Comparison of ENCODE assay signal across 14 cellular contexts in the genomic region with DNA sequence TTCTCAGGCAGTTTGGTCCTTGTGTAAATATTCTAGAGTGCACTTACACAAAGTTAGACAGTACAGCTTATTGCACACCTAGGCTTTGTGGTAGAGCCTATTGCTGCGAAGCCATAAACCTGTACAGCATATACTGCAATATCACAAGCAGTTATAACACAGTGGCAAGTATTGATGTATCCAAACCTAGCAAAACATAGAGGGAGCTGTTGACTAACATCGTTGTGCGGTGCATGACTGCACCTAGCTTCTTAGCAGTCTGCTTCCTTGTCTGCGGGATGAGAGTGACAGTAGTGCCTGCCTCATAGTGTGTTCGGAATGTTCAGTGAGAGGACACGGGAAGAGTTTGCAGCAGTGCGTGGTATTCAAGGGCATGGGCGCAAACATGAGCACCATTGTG.
A peak's percentile ranks its signal among the peaks of the same experiment; 100 is the strongest.
DNase-seq lines count a peak whose midpoint lies in the region; ATAC-seq and TF ChIP-seq lines count a peak whose summit lies in the region.
"Had no signal": no experiment of that assay in that cellular context is flagged by ENCODE, and none has a peak within 500 bp of the region (broad histone marks: within the 10 kb centered on the region; RNA-seq: fewer than 3 reads in every experiment).

No MANE protein-coding gene starts in this region.

- BruUV-seq in PC-3 (replicated peaks; lab: Mats Ljungman, UMichigan) (no TSS peak), Calu3 (replicated peaks; lab: Mats Ljungman, UMichigan) (no TSS peak)

- peaks cover 10% of the 10 kb centered on the region for H3F3A ChIP-seq in PC-3 (ENCODE audit: low read length, unreplicated experiment)

- no peak overlapping the region for H3K27ac ChIP-seq in CD8-positive, alpha-beta memory T cell (ENCODE audit: low read depth, low read length)
- no peak overlapping the region for H3K27ac ChIP-seq in PC-3 (ENCODE audit: low read length)
- peak overlapping the region in 3 of 4 donors; percentile 11 to 76 (median 75) for H3K27ac ChIP-seq in esophagus squamous epithelium
- peak overlapping the region in 4 of 8 donors; percentile 71 to 83 (median 77) for H3K27ac ChIP-seq in spleen
- H3K27ac ChIP-seq: KMS-11 had no signal

- TF ChIP-seq CTCF in PC-3 (conservative IDR thresholded peaks at IDR 0.05; ENCODE audit: low read depth, low read length) (peak; percentile 15; the same call in 1 of the 2 replicates), esophagus squamous epithelium (IDR thresholded peaks at IDR 0.05) (no peak), Calu3 (IDR thresholded peaks at IDR 0.05; ENCODE audit: unreplicated experiment) (no peak), spleen (IDR thresholded peaks at IDR 0.05 in 8 of 11, conservative IDR thresholded peaks at IDR 0.05 in 3 of 11) (no peak)

- peaks cover 87 to 94% (median 92%) of the 10 kb centered on the region in 3 donors for H3K4me1 Mint-ChIP-seq in CD8-positive, alpha-beta memory T cell
- H3K4me1 Mint-ChIP-seq in Calu3 (ENCODE audit: low read depth, unreplicated experiment), result peaks cover 15% of the 10 kb centered on the region

- no peak for TF ChIP-seq POLR2A in esophagus squamous epithelium (IDR thresholded peaks at IDR 0.05)
- TF ChIP-seq POLR2A in spleen (IDR thresholded peaks at IDR 0.05), result no peak

- 70 to 79% methylated on average over 8 of the region's 8 CpGs for WGBS in esophagus squamous epithelium, 2 donors
- 68 to 82% (median 76%) methylated on average over 8 of the region's 8 CpGs for WGBS in spleen, 5 donors

- H3K9me3 Mint-ChIP-seq in CD8-positive, alpha-beta memory T cell, result no peaks in the 10 kb centered on the region
- no peaks in the 10 kb centered on the region for H3K9me3 Mint-ChIP-seq in Calu3 (ENCODE audit: low read depth, unreplicated experiment)
- H3K9me3 Mint-ChIP-seq: activated T-cell treated with anti-CD3 and anti-CD28 coated beads, Interleukin-2, amount 50 U/mL, for 72 hours had no signal

- H3K9ac ChIP-seq in PC-3 (ENCODE audit: low read length), result no peak overlapping the region
- H3K9ac ChIP-seq: KMS-11 had no signal

- H4K20me1 ChIP-seq in PC-3 (ENCODE audit: low read length), result peaks cover 94% of the 10 kb centered on the region

- no peak for DNase-seq in CD8-positive, alpha-beta memory T cell
- no peak for DNase-seq in PC-3
- DNase-seq in esophagus squamous epithelium (lab: John Stamatoyannopoulos, UW), result no peak
- no peak for DNase-seq in sciatic nerve (ENCODE audit: low spot score)
- DNase-seq in Calu3, result no peak
- DNase-seq in spleen, result no peak
- DNase-seq: activated T-cell treated with anti-CD3 and anti-CD28 coated beads, Interleukin-2, amount 50 U/mL, for 72 hours; COR-L47; retina; SHP77 treated with DMSO at 0.1 percent for 48 hours had no signal

- POLR2A ChIA-PET in CD8-positive, alpha-beta memory T cell (lab: Charles Lee), result no interaction called here
- POLR2A ChIA-PET in PC-3 (lab: Charles Lee; ENCODE audit: unreplicated experiment), result no interaction called here

- H3K9me2 ChIP-seq in PC-3 (replicated peaks; ENCODE audit: low read length), result no peaks in the 10 kb centered on the region

- peak overlapping the region; percentile 56 to 98 (median 96) for H3K27ac Mint-ChIP-seq in CD8-positive, alpha-beta memory T cell
- H3K27ac Mint-ChIP-seq in Calu3 (ENCODE audit: unreplicated experiment), result no peak overlapping the region

- no peaks in the 10 kb centered on the region for H3K36me3 Mint-ChIP-seq in CD8-positive, alpha-beta memory T cell
- peaks cover 15% of the 10 kb centered on the region for H3K36me3 Mint-ChIP-seq in Calu3 (ENCODE audit: insufficient read depth, unreplicated experiment)

- H2AFZ ChIP-seq in PC-3 (ENCODE audit: low read length), result no peak overlapping the region

- H3K27me3 Mint-ChIP-seq in CD8-positive, alpha-beta memory T cell, result peaks cover 0 to 1% of the 10 kb centered on the region in 2 donors
- no peaks in the 10 kb centered on the region for H3K27me3 Mint-ChIP-seq in Calu3 (ENCODE audit: unreplicated experiment)

- intact Hi-C loops in PC-3 (cut with micrococcal nuclease) (no loop called here), esophagus squamous epithelium (cut with DNase I) (no loop called here), sciatic nerve (cut with DNase I) (no loop called here), Calu3 (cut with micrococcal nuclease; ENCODE audit: unreplicated experiment) (no loop called here), spleen (cut with DNase I; ENCODE audit: low total_unique reads) (no loop called here)

- H3K4me3 Mint-ChIP-seq in CD8-positive, alpha-beta memory T cell, result peak overlapping the region in 5 of 7 donors; percentile 2 to 54 (median 39)
- H3K4me3 Mint-ChIP-seq in Calu3 (ENCODE audit: low read depth, unreplicated experiment), result no peak overlapping the region
- H3K4me3 Mint-ChIP-seq: activated T-cell treated with anti-CD3 and anti-CD28 coated beads, Interleukin-2, amount 50 U/mL, for 72 hours had no signal

- H3K4me1 ChIP-seq in CD8-positive, alpha-beta memory T cell (ENCODE audit: insufficient read depth, low read length), result peaks cover 84% of the 10 kb centered on the region
- H3K4me1 ChIP-seq in PC-3 (ENCODE audit: insufficient read depth, low read length) (peaks cover 27% of the 10 kb centered on the region), esophagus squamous epithelium (peaks cover 28 to 90% (median 37%) of the 10 kb centered on the region in 3 donors), spleen (peaks cover 40 to 97% (median 82%) of the 10 kb centered on the region in 6 donors)

- H3K4me2 ChIP-seq in PC-3 (ENCODE audit: low read length), result no peak overlapping the region
- H3K4me2 ChIP-seq: KMS-11 had no signal

- H3K79me2 ChIP-seq in PC-3 (ENCODE audit: low read length), result peaks cover 100% of the 10 kb centered on the region

- H3K9me3 ChIP-seq in CD8-positive, alpha-beta memory T cell (ENCODE audit: low read length), result no peaks in the 10 kb centered on the region
- H3K9me3 ChIP-seq in PC-3 (ENCODE audit: low read length), result no peaks in the 10 kb centered on the region
- no peaks in the 10 kb centered on the region for H3K9me3 ChIP-seq in esophagus squamous epithelium
- H3K9me3 ChIP-seq in spleen, result no peaks in the 10 kb centered on the region
- H3K9me3 ChIP-seq: HAP-1 had no signal

- no peaks in the 10 kb centered on the region for H3K27me3 ChIP-seq in CD8-positive, alpha-beta memory T cell (ENCODE audit: insufficient read depth, low read length, poor library complexity, severe bottlenecking)
- H3K27me3 ChIP-seq in PC-3 (ENCODE audit: low read length) (no peaks in the 10 kb centered on the region), esophagus squamous epithelium (no peaks in the 10 kb centered on the region), spleen (replicated peaks in 1 of 7) (no peaks in the 10 kb centered on the region)

- H3K36me3 ChIP-seq in CD8-positive, alpha-beta memory T cell (ENCODE audit: insufficient read depth, low read length), result no peaks in the 10 kb centered on the region
- H3K36me3 ChIP-seq in PC-3 (ENCODE audit: low read depth, low read length), result peaks cover 35% of the 10 kb centered on the region
- peaks cover 0 to under 1% (median 0%) of the 10 kb centered on the region in 3 donors for H3K36me3 ChIP-seq in esophagus squamous epithelium
- H3K36me3 ChIP-seq in spleen, result peaks cover 0 to under 1% (median 0%) of the 10 kb centered on the region in 6 donors
- H3K36me3 ChIP-seq: HAP-1 had no signal

- CTCF ChIA-PET in CD8-positive, alpha-beta memory T cell (lab: Charles Lee), result interaction anchor here (1.2 to 1.6 kb wide), 3 partner anchors 8 to 69 kb away, joined by 3 read pairs; no protein-coding TSS in a partner anchor
- CTCF ChIA-PET in PC-3 (lab: Charles Lee) (no interaction called here), Calu3 (lab: Charles Lee) (interaction anchor here (1.1 kb wide), 1 partner anchor 13 kb away, joined by 4 read pairs; no protein-coding TSS in a partner anchor)

- H3K4me3 ChIP-seq in CD8-positive, alpha-beta memory T cell (ENCODE audit: low read length), result no peak overlapping the region
- H3K4me3 ChIP-seq in PC-3 (ENCODE audit: low read length), result no peak overlapping the region
- no peak overlapping the region for H3K4me3 ChIP-seq in esophagus squamous epithelium
- H3K4me3 ChIP-seq in spleen, result no peak overlapping the region
- H3K4me3 ChIP-seq: HAP-1 had no signal

- peak; percentile 4; the same call in 1 of the 2 replicates for ATAC-seq in PC-3
- ATAC-seq in sciatic nerve, result peak; percentile 34
- no peak for ATAC-seq in HG02759 (IDR thresholded peaks at IDR 0.05; ENCODE audit: unreplicated experiment)
- no peak for ATAC-seq in HG02938 (IDR thresholded peaks at IDR 0.05; ENCODE audit: unreplicated experiment)
- ATAC-seq: activated T-cell treated with anti-CD3 and anti-CD28 coated beads, Interleukin-2, amount 50 U/mL, for 72 hours had no signal

Comparison
In these comparisons a context has a peak if more than half of its experiments do, and no peak if none do; other contexts are left out.
1. H3K27ac ChIP-seq: peak in esophagus squamous epithelium (3 of 4); none in CD8-positive, alpha-beta memory T cell (single experiment) and PC-3 (single experiment).
2. ATAC-seq: peak in PC-3 (single experiment) and sciatic nerve (single experiment); none in HG02759 (single experiment) and HG02938 (single experiment).